In the genomic region with DNA sequence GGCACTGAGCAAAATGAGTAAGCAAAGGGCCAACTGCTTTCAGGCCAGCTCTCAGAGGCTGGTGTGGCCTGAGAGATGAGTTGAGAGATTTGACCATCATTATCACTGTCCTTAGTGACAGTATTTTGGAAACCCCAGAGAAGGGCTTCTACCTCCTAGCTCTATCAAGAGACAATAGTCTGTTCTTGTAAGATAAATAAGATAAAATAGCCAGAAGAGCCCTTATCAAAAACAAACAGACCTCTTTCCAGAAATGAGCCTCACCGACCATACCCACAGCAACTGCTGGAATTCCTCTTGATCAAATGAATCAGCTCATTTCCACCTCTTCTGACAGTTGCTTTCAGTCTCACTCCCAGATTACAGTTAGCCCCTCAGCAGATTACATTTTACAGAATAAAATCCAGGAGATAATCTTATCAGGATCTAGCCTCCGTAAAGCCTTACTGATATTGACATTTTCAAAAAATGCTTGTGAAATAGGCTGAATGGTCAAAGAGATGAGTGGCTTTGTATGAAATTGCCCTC, we compare ENCODE assay signal across 10 cellular contexts. TPM values are rescaled to one million over a fixed set of nuclear protein-coding genes. Genes with fewer than 3 reads are reported as not detected.
DNase-seq lines count a peak whose midpoint lies in the region; ATAC-seq, FAIRE-seq and TF ChIP-seq lines count a peak whose summit lies in the region.
"Had no signal": no experiment of that assay in that cellular context is flagged by ENCODE, and none has a peak within 500 bp of the region (broad histone marks: within the 10 kb centered on the region; RNA-seq: fewer than 3 reads in every experiment).

No MANE protein-coding gene starts in this region.

- POLR2A ChIA-PET in HepG2 (lab: Yijun Ruan, JAX) = no interaction called here
- POLR2A ChIA-PET in CD4-positive, alpha-beta T cell (lab: Charles Lee) = no interaction called here

- H3K4me3 ChIP-seq in Loucy (ENCODE audit: low read length, poor library complexity, severe bottlenecking) (peak overlapping the region; percentile 62), HepG2 (replicated peaks in 1 of 3; ENCODE audit: insufficient read depth in 1 of 3, low read depth in 2 of 3, low read length in 3 of 3) (no peak overlapping the region), upper lobe of left lung (no peak overlapping the region)

- no TSS peak for BruUV-seq in HepG2 (replicated peaks; lab: Mats Ljungman, UMichigan)

- H3K79me2 ChIP-seq in Loucy (ENCODE audit: insufficient read depth, low read length) (no peaks in the 10 kb centered on the region), HepG2 (ENCODE audit: insufficient read depth, low read length) (no peaks in the 10 kb centered on the region)

- H3K9me3 Mint-ChIP-seq in CD4-positive, alpha-beta T cell = no peaks in the 10 kb centered on the region
- H3K9me3 Mint-ChIP-seq: IgD-negative memory B cell had no signal

- H3F3A ChIP-seq in Loucy (ENCODE audit: low read depth) = peaks cover 18% of the 10 kb centered on the region

- in situ Hi-C loops in HepG2 (cut with HindIII; ENCODE audit: extremely low pct_ligation_motif_present, low pct_unique_long_range_greater_than_20kb) = no loop called here

- 0% methylated on average over 2 of the region's 2 CpGs for WGBS in HepG2 (ENCODE audit: low lambda C conversion rate)
- WGBS in upper lobe of left lung, 2 donors = 36 to 39% methylated on average over 2 of the region's 2 CpGs

- ATAC-seq in GM18867 (IDR thresholded peaks at IDR 0.05; ENCODE audit: unreplicated experiment) (peak; percentile 53), GM21786 (IDR thresholded peaks at IDR 0.05; ENCODE audit: unreplicated experiment) (peak; percentile 56), HepG2 (peak; percentile 24; the same call in 2 of the 3 replicates), upper lobe of left lung (ENCODE audit: low FRiP score in 2 of 2) (no peak)
- no peak for ATAC-seq in CD4-positive, alpha-beta T cell (ENCODE audit: poor library complexity)

- CTCF ChIA-PET in HepG2 (lab: Yijun Ruan, JAX; ENCODE audit: low intra/inter-chr PET ratio, low total read pairs) = no interaction called here
- CTCF ChIA-PET in CD4-positive, alpha-beta T cell (lab: Charles Lee) = no interaction called here

- H3K36me3 ChIP-seq in Loucy (ENCODE audit: insufficient read depth, low read length) = no peaks in the 10 kb centered on the region
- H3K36me3 ChIP-seq in HepG2 (replicated peaks in 1 of 2; ENCODE audit: control insufficient read depth in 1 of 2, insufficient read depth in 2 of 2, low read length in 2 of 2) = no peaks in the 10 kb centered on the region
- no peaks in the 10 kb centered on the region for H3K36me3 ChIP-seq in upper lobe of left lung

- TF ChIP-seq POLR2A in HepG2 (IDR thresholded peaks at IDR 0.05; ENCODE audit: insufficient read depth in 1 of 2, low read depth in 2 of 2, low read length in 2 of 2) (no peak), upper lobe of left lung (IDR thresholded peaks at IDR 0.05) (no peak)

- FAIRE-seq in HepG2 (lab: Jason Lieb, UNC) = no peak

- H3K36me3 Mint-ChIP-seq in CD4-positive, alpha-beta T cell (ENCODE audit: low read depth) = no peaks in the 10 kb centered on the region
- H3K36me3 Mint-ChIP-seq: IgD-negative memory B cell had no signal

- H3K9me2 ChIP-seq in Loucy (replicated peaks; ENCODE audit: low read depth, low read length) = no peaks in the 10 kb centered on the region

- H3K9ac ChIP-seq in Loucy (ENCODE audit: low read depth, low read length, poor library complexity, severe bottlenecking) (peak overlapping the region; percentile 61), HepG2 (ENCODE audit: insufficient read depth, low read depth, low read length) (no peak overlapping the region)

- peak; percentile 20 for DNase-seq in HepG2 (ENCODE audit: low spot score)
- no peak for DNase-seq in NCI-H1092 treated with DMSO at 0.1 percent for 48 hours (lab: John Stamatoyannopoulos, UW)
- no peak for DNase-seq in CD4-positive, alpha-beta T cell
- DNase-seq in upper lobe of left lung = no peak
- DNase-seq: activated CD4-positive, CD25-positive, alpha-beta regulatory T cell treated with anti-CD3 and anti-CD28 coated beads, Interleukin-2, amount 50 U/mL, for 72 hours had no signal

- H3K27me3 ChIP-seq in Loucy (ENCODE audit: insufficient read depth, low read length, poor library complexity, severe bottlenecking) (no peaks in the 10 kb centered on the region), HepG2 (ENCODE audit: control insufficient read depth in 1 of 2, insufficient read depth in 2 of 2, low read length in 2 of 2) (no peaks in the 10 kb centered on the region), upper lobe of left lung (no peaks in the 10 kb centered on the region)
- H3K27me3 ChIP-seq in CD4-positive, alpha-beta T cell (ENCODE audit: control insufficient read depth, insufficient read depth, low read length) = no peaks in the 10 kb centered on the region

- H3K27ac ChIP-seq in HepG2 (ENCODE audit: extremely low read length, insufficient read depth, low read length) (no peak overlapping the region), upper lobe of left lung (no peak overlapping the region)
- H3K27ac ChIP-seq in CD4-positive, alpha-beta T cell (ENCODE audit: low read depth, low read length) = no peak overlapping the region

- H3K27me3 Mint-ChIP-seq in CD4-positive, alpha-beta T cell = no peaks in the 10 kb centered on the region

- no peak overlapping the region for H3K27ac Mint-ChIP-seq in CD4-positive, alpha-beta T cell
- H3K27ac Mint-ChIP-seq: IgD-negative memory B cell had no signal

- H3K4me1 ChIP-seq in Loucy (ENCODE audit: insufficient read depth, low read length, poor library complexity, severe bottlenecking) (peaks cover 97% of the 10 kb centered on the region), HepG2 (ENCODE audit: insufficient read depth, low read length) (peaks cover 24% of the 10 kb centered on the region), upper lobe of left lung (peaks cover 0 to 8% (median 2%) of the 10 kb centered on the region in 4 donors)

- no peaks in the 10 kb centered on the region for H3K9me3 ChIP-seq in Loucy (ENCODE audit: insufficient read depth, low read depth, low read length)
- no peaks in the 10 kb centered on the region for H3K9me3 ChIP-seq in HepG2 (ENCODE audit: low read length)
- no peaks in the 10 kb centered on the region for H3K9me3 ChIP-seq in CD4-positive, alpha-beta T cell (ENCODE audit: control insufficient read depth, low read length)
- H3K9me3 ChIP-seq in upper lobe of left lung = no peaks in the 10 kb centered on the region

- H3K4me3 Mint-ChIP-seq in CD4-positive, alpha-beta T cell = no peak overlapping the region
- H3K4me3 Mint-ChIP-seq: IgD-negative memory B cell had no signal

- TF ChIP-seq EP300 in HepG2 (IDR thresholded peaks at IDR 0.05; ENCODE audit: low read depth in 2 of 2, low read length in 2 of 2) (no peak), HepG2 (CRISPR knock-in tag; IDR thresholded peaks at IDR 0.05; ENCODE audit: borderline replicate concordance) (no peak), upper lobe of left lung (IDR thresholded peaks at IDR 0.05) (no peak)

- H2AFZ ChIP-seq in Loucy (ENCODE audit: low read length) = no peak overlapping the region
- no peak overlapping the region for H2AFZ ChIP-seq in HepG2 (ENCODE audit: low read length)

- peaks cover 27% of the 10 kb centered on the region for H3K4me1 Mint-ChIP-seq in CD4-positive, alpha-beta T cell (ENCODE audit: low read depth)

- no peaks in the 10 kb centered on the region for H4K20me1 ChIP-seq in Loucy (ENCODE audit: insufficient read depth, low read length, poor library complexity, severe bottlenecking)
- no peaks in the 10 kb centered on the region for H4K20me1 ChIP-seq in HepG2 (ENCODE audit: insufficient read depth, low read length)

- TF ChIP-seq RAD21 in HepG2 (CRISPR knock-in tag; IDR thresholded peaks at IDR 0.05) = no peak

- intact Hi-C loops in HepG2 (cut with micrococcal nuclease; ENCODE audit: unreplicated experiment) = no loop called here
- intact Hi-C loops in CD4-positive, alpha-beta T cell (cut with DNase I, micrococcal nuclease) = no loop called here

- TF ChIP-seq CTCF in Loucy (conservative IDR thresholded peaks at IDR 0.05; ENCODE audit: low read length) = no peak
- TF ChIP-seq CTCF in HepG2 (CRISPR knock-in tag; IDR thresholded peaks at IDR 0.05) = no peak
- no peak for TF ChIP-seq CTCF in CD4-positive, alpha-beta T cell (IDR thresholded peaks at IDR 0.05)
- no peak for TF ChIP-seq CTCF in upper lobe of left lung (IDR thresholded peaks at IDR 0.05)

- peak overlapping the region; percentile 82 for H3K4me2 ChIP-seq in Loucy (ENCODE audit: low read depth, low read length, poor library complexity, severe bottlenecking)
- H3K4me2 ChIP-seq in HepG2 (ENCODE audit: low read depth, low read length) = 0 out of 2 replicates have a peak overlapping the region, but pooled peaks have one; percentile 10

TF ChIP-seq in HepG2, 621 proteins besides CTCF, POLR2A, EP300 and RAD21 (continues in another document):
- TF ChIP-seq RBFOX2 (IDR thresholded peaks at IDR 0.05; ENCODE audit: low read depth, low read length) = no peak
- TF ChIP-seq ZNF550 (CRISPR knock-in tag; IDR thresholded peaks at IDR 0.05; ENCODE audit: borderline replicate concordance) = no peak
- 0 out of 2 replicates have a peak, but pooled peaks have one; percentile 14 for TF ChIP-seq BCL6 (CRISPR knock-in tag; IDR thresholded peaks at IDR 0.05)

RNA-seq across cellular contexts. Expression of a gene that starts 4.5 kb away (rescaled TPM):
- total RNA-seq in HepG2 (2016; rRNA removed; fragmentation: Illumina TruSeq; extraction: Trizol) = not detected in 2 replicates
- total RNA-seq in HepG2 (2016; cell fraction: cytosol; rRNA removed; fragmentation: Illumina TruSeq; extraction: Trizol; ENCODE audit: low read depth) = not detected in 2 replicates
- total RNA-seq in HepG2 (2016; cell fraction: insoluble cytoplasmic fraction; rRNA removed; fragmentation: Illumina TruSeq; extraction: Trizol) = not detected in 2 replicates
- total RNA-seq in HepG2 (2016; cell fraction: membrane; rRNA removed; fragmentation: Illumina TruSeq; extraction: Trizol) = not detected in 2 replicates
- not detected in 2 replicates for total RNA-seq in HepG2 (2016; cell fraction: nucleus; rRNA removed; fragmentation: Illumina TruSeq; extraction: Trizol)
- polyA plus RNA-seq in HepG2 (2011; rRNA removed) = not detected in 2 replicates
- not detected in 2 replicates for polyA plus RNA-seq in HepG2 (2011; cell fraction: cytosol; rRNA removed)
- polyA plus RNA-seq in HepG2 (2011; cell fraction: nucleus; rRNA removed) = 0.19 TPM in 1 of 2 replicates, not detected in the other
- polyA plus RNA-seq in HepG2 (2012) = not detected in 2 replicates
- not detected in 2 replicates for polyA plus RNA-seq in HepG2 (2016; cell fraction: cytosol; fragmentation: Illumina TruSeq; extraction: Trizol; ENCODE audit: low read depth)
- not detected in 2 replicates for polyA plus RNA-seq in HepG2 (2016; cell fraction: insoluble cytoplasmic fraction; fragmentation: Illumina TruSeq; extraction: Trizol; ENCODE audit: low read depth)
- polyA plus RNA-seq in HepG2 (2016; cell fraction: membrane; fragmentation: Illumina TruSeq; extraction: Trizol; ENCODE audit: low read depth) = not detected in 2 replicates
- polyA plus RNA-seq in HepG2 (2016; cell fraction: nucleus; fragmentation: Illumina TruSeq; extraction: Trizol; ENCODE audit: insufficient read depth, low read depth) = not detected in 2 replicates
- 1.1 TPM in 1 of 2 replicates, not detected in the other for polyA minus RNA-seq in HepG2 (2011; rRNA and poly(A)+ RNA removed; ENCODE audit: low replicate concordance)
- not detected in 2 replicates for polyA minus RNA-seq in HepG2 (2011; cell fraction: cytosol; rRNA and poly(A)+ RNA removed)
- polyA minus RNA-seq in HepG2 (2011; cell fraction: nucleus; rRNA and poly(A)+ RNA removed) = not detected in 2 replicates
- under 1 TPM in 1 of 2 experiments, not detected in 1; 0.08 TPM for total RNA-seq in CD4-positive, alpha-beta T cell
- 1 to 10 TPM in 5 of 6 donors, under 1 TPM in 1; 0.30 to 6.3 (median 3.4) TPM for total RNA-seq in upper lobe of left lung
- total RNA-seq: Daoy had no signal
- polyA plus RNA-seq: IgD-negative memory B cell had no signal

Comparison
In these comparisons a context has a peak if more than half of its experiments do, and no peak if none do; other contexts are left out.
1. ATAC-seq: peak in GM18867 (single experiment), GM21786 (single experiment) and HepG2 (single experiment); none in CD4-positive, alpha-beta T cell (single experiment) and upper lobe of left lung (0 of 2).